2 cellular contexts compared by ENCODE assay signal in genomic region chr10:119399466-119399865, GRCh38.
TF ChIP-seq lines count a peak whose summit lies in the region.

No MANE protein-coding gene starts in this region.

TF ChIP-seq in IMR-90, 13 proteins besides CTCF, POLR2A, EP300 and RAD21 (continued from another document):
- TF ChIP-seq RFX5 (IDR thresholded peaks at IDR 0.05; ENCODE audit: low read depth, low read length) (no peak), SMC3 (IDR thresholded peaks at IDR 0.05; ENCODE audit: low read depth, low read length) (no peak), ELK1 (IDR thresholded peaks at IDR 0.05; ENCODE audit: borderline replicate concordance, low read depth, low read length) (no peak), NFE2L2 (IDR thresholded peaks at IDR 0.05; ENCODE audit: low read depth, low read length) (no peak), RCOR1 (IDR thresholded peaks at IDR 0.05; ENCODE audit: insufficient replicate concordance, low read length) (no peak), CEBPB (IDR thresholded peaks at IDR 0.05; ENCODE audit: low read depth, low read length) (no peak), MAFK (IDR thresholded peaks at IDR 0.05; ENCODE audit: low read depth, low read length) (no peak), CHD1 (IDR thresholded peaks at IDR 0.05; ENCODE audit: low read depth, low read length) (no peak)

TF ChIP-seq in SK-N-SH treated with all-trans-retinoic acid at 6 μM for 48 hours, 23 proteins besides CTCF, POLR2A, EP300 and RAD21 (continued from another document):
- TF ChIP-seq, protein P1, sequence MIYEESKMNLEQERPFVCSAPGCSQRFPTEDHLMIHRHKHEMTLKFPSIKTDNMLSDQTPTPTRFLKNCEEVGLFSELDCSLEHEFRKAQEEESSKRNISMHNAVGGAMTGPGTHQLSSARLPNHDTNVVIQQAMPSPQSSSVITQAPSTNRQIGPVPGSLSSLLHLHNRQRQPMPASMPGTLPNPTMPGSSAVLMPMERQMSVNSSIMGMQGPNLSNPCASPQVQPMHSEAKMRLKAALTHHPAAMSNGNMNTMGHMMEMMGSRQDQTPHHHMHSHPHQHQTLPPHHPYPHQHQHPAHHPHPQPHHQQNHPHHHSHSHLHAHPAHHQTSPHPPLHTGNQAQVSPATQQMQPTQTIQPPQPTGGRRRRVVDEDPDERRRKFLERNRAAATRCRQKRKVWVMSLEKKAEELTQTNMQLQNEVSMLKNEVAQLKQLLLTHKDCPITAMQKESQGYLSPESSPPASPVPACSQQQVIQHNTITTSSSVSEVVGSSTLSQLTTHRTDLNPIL (CRISPR knock-in tag; IDR thresholded peaks at IDR 0.05; ENCODE audit: low read depth) = no peak
- no peak for TF ChIP-seq OSR1 (CRISPR knock-in tag; IDR thresholded peaks at IDR 0.05)
- TF ChIP-seq TOX (CRISPR knock-in tag; IDR thresholded peaks at IDR 0.05; ENCODE audit: borderline replicate concordance) = no peak
- no peak for TF ChIP-seq POU6F1 (CRISPR knock-in tag; IDR thresholded peaks at IDR 0.05; ENCODE audit: borderline replicate concordance, low read depth)
- no peak for TF ChIP-seq ESRRG (CRISPR knock-in tag; IDR thresholded peaks at IDR 0.05)
- TF ChIP-seq SNAI2 (CRISPR knock-in tag; IDR thresholded peaks at IDR 0.05) = no peak
